12 cellular contexts compared by ENCODE assay signal in genomic region chr2:63843791-63844190, GRCh38. TPM values are rescaled to one million over a fixed set of nuclear protein-coding genes. Genes with fewer than 3 reads are reported as not detected.
DNase-seq lines count a peak whose midpoint lies in the region; ATAC-seq, FAIRE-seq and TF ChIP-seq lines count a peak whose summit lies in the region.
"Had no signal": no experiment of that assay in that cellular context is flagged by ENCODE, and none has a peak within 500 bp of the region (broad histone marks: within the 10 kb centered on the region; RNA-seq: fewer than 3 reads in every experiment).

No MANE protein-coding gene starts in this region.

- no peaks in the 10 kb centered on the region for H3K27me3 Mint-ChIP-seq in activated T-cell treated with anti-CD3 and anti-CD28 coated beads, Interleukin-2, amount 50 U/mL, for 4 hours (ENCODE audit: low read depth)

- peak overlapping the region; percentile 84 for H3K4me2 ChIP-seq in keratinocyte (ENCODE audit: control insufficient read depth, extremely low read depth, insufficient read depth, low read depth, low read length)

- no peak for FAIRE-seq in keratinocyte (lab: Jason Lieb, UNC)

- TF ChIP-seq CTCF in ascending aorta (IDR thresholded peaks at IDR 0.05): no peak
- no peak for TF ChIP-seq CTCF in keratinocyte (optimal IDR thresholded peaks at IDR 0.05 in 1 of 3, IDR thresholded peaks at IDR 0.05 in 1 of 3, conservative IDR thresholded peaks at IDR 0.05 in 1 of 3; ENCODE audit: extremely low read depth in 1 of 3, insufficient read depth in 2 of 3, low read length in 3 of 3)
- no peak for TF ChIP-seq CTCF in suprapubic skin (IDR thresholded peaks at IDR 0.05)

- dilution Hi-C loops in keratinocyte (cut with MboI; ENCODE audit: extremely low pct_ligation_motif_present, low sequenced_read_pairs): no loop called here

- H4K20me1 ChIP-seq in keratinocyte (ENCODE audit: control insufficient read depth, extremely low read depth, insufficient read depth, low read length): no peaks in the 10 kb centered on the region

- WGBS in suprapubic skin: 63% methylated on average over 2 of the region's 2 CpGs

- H3K4me1 ChIP-seq in ascending aorta (peaks cover 0 to 27% of the 10 kb centered on the region in 2 donors), keratinocyte (ENCODE audit: control insufficient read depth, extremely low read depth, insufficient read depth, low read length) (peaks cover 34% of the 10 kb centered on the region), suprapubic skin (peaks cover 48% of the 10 kb centered on the region)

- H3K4me3 Mint-ChIP-seq in activated T-cell treated with anti-CD3 and anti-CD28 coated beads, Interleukin-2, amount 50 U/mL, for 4 hours: peak overlapping the region; percentile 37

- H3K27ac ChIP-seq in ascending aorta (peak overlapping the region in 1 of 2 donors; percentile 98), keratinocyte (ENCODE audit: control insufficient read depth, insufficient read depth, low read length) (peak overlapping the region; percentile 6), suprapubic skin (no peak overlapping the region)

- H3K36me3 Mint-ChIP-seq in activated T-cell treated with anti-CD3 and anti-CD28 coated beads, Interleukin-2, amount 50 U/mL, for 4 hours (ENCODE audit: insufficient read depth): peaks cover 4% of the 10 kb centered on the region

- no peaks in the 10 kb centered on the region for H3K27me3 ChIP-seq in ascending aorta
- H3K27me3 ChIP-seq in keratinocyte (ENCODE audit: control insufficient read depth, extremely low read depth, insufficient read depth, low read length): no peaks in the 10 kb centered on the region
- H3K27me3 ChIP-seq in suprapubic skin: no peaks in the 10 kb centered on the region
- H3K27me3 ChIP-seq: MG63 had no signal

- H3K4me3 ChIP-seq in ascending aorta: peak overlapping the region; percentile 27 to 91
- H3K4me3 ChIP-seq in keratinocyte (ENCODE audit: control insufficient read depth in 2 of 3, extremely low read depth in 1 of 3, insufficient read depth in 2 of 3, low read depth in 1 of 3, low read length in 3 of 3): peak overlapping the region; percentile 89 to 92 (median 91)
- H3K4me3 ChIP-seq in suprapubic skin: peak overlapping the region; percentile 86

- ATAC-seq in activated T-cell treated with anti-CD3 and anti-CD28 coated beads, Interleukin-2, amount 50 U/mL, for 4 hours: no peak
- no peak for ATAC-seq in HG02885 (IDR thresholded peaks at IDR 0.05; ENCODE audit: poor library complexity, unreplicated experiment)
- ATAC-seq: esophagus mucosa had no signal

- intact Hi-C loops in ascending aorta (cut with DNase I): loop anchor here (5.0 to 10.0 kb wide), 4 partner anchors 34 to 1139 kb away; partner anchors contain the start of genes EHBP1, MDH1 and WDPCP

- H3K79me2 ChIP-seq in keratinocyte (ENCODE audit: control insufficient read depth, insufficient read depth, low read length): peaks cover 67% of the 10 kb centered on the region

- H3K9me1 ChIP-seq in keratinocyte (ENCODE audit: control insufficient read depth, extremely low read depth, insufficient read depth, low read length): no peaks in the 10 kb centered on the region

- no peak for TF ChIP-seq POLR2A in suprapubic skin (IDR thresholded peaks at IDR 0.05)

- no peak overlapping the region for H2AFZ ChIP-seq in keratinocyte (ENCODE audit: control insufficient read depth, low read length)

- DNase-seq in activated T-cell treated with anti-CD3 and anti-CD28 coated beads, Interleukin-2, amount 50 U/mL, for 4 hours: no peak
- DNase-seq in activated T-cell treated with anti-CD3 and anti-CD28 coated beads, Interleukin-2, amount 50 U/mL, for 48 hours: no peak
- DNase-seq in ascending aorta (ENCODE audit: low spot score in 2 of 2): no peak
- DNase-seq in keratinocyte (ENCODE audit: low read depth, low spot score): no peak
- no peak for DNase-seq in suprapubic skin (ENCODE audit: low spot score in 2 of 2)
- DNase-seq in NCI-H510A (lab: John Stamatoyannopoulos, UW): no peak
- DNase-seq in GF-D8 (lab: John Stamatoyannopoulos, UW): no peak
- DNase-seq: AML-193, MG63, occipital lobe had no signal

- TF ChIP-seq EP300 in suprapubic skin (IDR thresholded peaks at IDR 0.05): no peak

- H3K36me3 ChIP-seq in ascending aorta (no peaks in the 10 kb centered on the region), keratinocyte (ENCODE audit: control insufficient read depth in 2 of 2, extremely low read depth in 1 of 2, insufficient read depth in 2 of 2, low read length in 2 of 2) (no peaks in the 10 kb centered on the region), suprapubic skin (no peaks in the 10 kb centered on the region)

- H3K9me3 ChIP-seq in ascending aorta (no peaks in the 10 kb centered on the region), keratinocyte (ENCODE audit: control insufficient read depth, low read depth, low read length) (no peaks in the 10 kb centered on the region), suprapubic skin (no peaks in the 10 kb centered on the region)
- H3K9me3 ChIP-seq: MG63 had no signal

- H3K9me3 Mint-ChIP-seq in activated T-cell treated with anti-CD3 and anti-CD28 coated beads, Interleukin-2, amount 50 U/mL, for 4 hours: no peaks in the 10 kb centered on the region

- peaks cover 59% of the 10 kb centered on the region for H3K4me1 Mint-ChIP-seq in activated T-cell treated with anti-CD3 and anti-CD28 coated beads, Interleukin-2, amount 50 U/mL, for 4 hours (ENCODE audit: low read depth)

- H3K9ac ChIP-seq in keratinocyte (ENCODE audit: control insufficient read depth, extremely low read depth, insufficient read depth, low read length): peak overlapping the region; percentile 97

RNA-seq across cellular contexts. Expression of gene UGP2, which starts 2.1 kb away (rescaled TPM):
- 10 to 100 TPM; 46.1 to 48.6 (median 47.7) TPM for total RNA-seq in activated T-cell treated with anti-CD3 and anti-CD28 coated beads, Interleukin-2, amount 50 U/mL, for 4 hours
- total RNA-seq in ascending aorta (25.7 TPM), suprapubic skin (10 to 100 TPM; 60.1 to 84.9 (median 65.2) TPM)
- polyA plus RNA-seq in keratinocyte: 168 to 260 TPM (median 219 TPM) in 3 replicates
- 138 TPM for polyA plus RNA-seq in keratinocyte (2011; ENCODE audit: low read depth)
- 203 and 359 TPM in 2 replicates for polyA plus RNA-seq in keratinocyte (2011; cell fraction: cytosol; rRNA removed)
- 230 and 294 TPM in 2 replicates for polyA plus RNA-seq in keratinocyte (2011; cell fraction: nucleus; rRNA removed)
- 186 and 192 TPM in 2 replicates for polyA plus RNA-seq in keratinocyte (2012; ENCODE audit: low replicate concordance)
- 8.8 to 123 TPM (median 69.9 TPM) in 3 replicates for polyA minus RNA-seq in keratinocyte
- polyA minus RNA-seq in keratinocyte (2011; cell fraction: cytosol; rRNA and poly(A)+ RNA removed): 138 TPM
- polyA minus RNA-seq in keratinocyte (2011; cell fraction: nucleus; rRNA and poly(A)+ RNA removed): 92.7 and 216 TPM in 2 replicates
